Comparison of ENCODE assay signal across 2 cellular contexts in the genomic region with DNA sequence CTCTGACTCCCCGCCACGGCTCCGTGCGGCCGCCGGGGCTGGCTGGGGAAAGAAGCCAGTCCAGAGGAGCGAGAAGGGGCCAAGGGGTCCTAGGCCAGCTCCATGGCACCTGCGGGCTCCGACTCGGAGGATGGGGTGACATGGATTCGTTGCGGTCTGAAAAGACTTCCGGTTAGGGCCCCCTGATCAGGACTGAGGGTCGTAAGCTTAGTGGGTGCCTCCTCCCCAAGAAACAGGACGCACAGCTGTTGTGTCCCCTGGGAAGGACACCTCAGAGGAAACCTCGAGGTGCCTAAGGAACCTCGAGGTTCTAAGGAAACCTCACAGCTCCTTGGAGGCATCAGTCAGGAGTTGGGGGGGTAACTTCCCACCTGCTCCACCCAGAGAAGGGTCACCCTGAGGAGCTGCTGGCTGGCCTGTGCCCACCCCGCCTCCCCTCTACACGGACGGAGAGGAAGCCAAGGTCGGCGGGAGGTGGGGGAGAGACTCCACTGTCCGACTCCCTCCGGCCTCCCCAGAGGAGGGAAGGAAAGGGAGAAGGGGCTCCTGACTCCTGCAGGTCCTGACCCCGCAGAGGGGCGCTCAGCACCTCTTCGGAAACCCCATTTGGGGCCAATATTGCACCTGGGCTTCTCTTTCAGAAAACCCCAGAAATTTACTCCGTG.
TF ChIP-seq lines count a peak whose summit lies in the region.

No MANE protein-coding gene starts in this region.

TF ChIP-seq in A549, 52 proteins besides CTCF, POLR2A, EP300 and RAD21 (continued from another document):
- no peak for TF ChIP-seq MYC (IDR thresholded peaks at IDR 0.05; ENCODE audit: borderline replicate concordance, low read length)
- TF ChIP-seq, protein P1, sequence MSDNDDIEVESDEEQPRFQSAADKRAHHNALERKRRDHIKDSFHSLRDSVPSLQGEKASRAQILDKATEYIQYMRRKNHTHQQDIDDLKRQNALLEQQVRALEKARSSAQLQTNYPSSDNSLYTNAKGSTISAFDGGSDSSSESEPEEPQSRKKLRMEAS (IDR thresholded peaks at IDR 0.05), result no peak
- TF ChIP-seq, protein P2, sequence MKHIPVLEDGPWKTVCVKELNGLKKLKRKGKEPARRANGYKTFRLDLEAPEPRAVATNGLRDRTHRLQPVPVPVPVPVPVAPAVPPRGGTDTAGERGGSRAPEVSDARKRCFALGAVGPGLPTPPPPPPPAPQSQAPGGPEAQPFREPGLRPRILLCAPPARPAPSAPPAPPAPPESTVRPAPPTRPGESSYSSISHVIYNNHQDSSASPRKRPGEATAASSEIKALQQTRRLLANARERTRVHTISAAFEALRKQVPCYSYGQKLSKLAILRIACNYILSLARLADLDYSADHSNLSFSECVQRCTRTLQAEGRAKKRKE (CRISPR knock-in tag; IDR thresholded peaks at IDR 0.05; ENCODE audit: low read depth), result no peak
- no peak for TF ChIP-seq JUNB (IDR thresholded peaks at IDR 0.05)

TF ChIP-seq in HCT116, 20 proteins besides CTCF, POLR2A, EP300 and RAD21 (continued from another document):
- TF ChIP-seq, protein P3, sequence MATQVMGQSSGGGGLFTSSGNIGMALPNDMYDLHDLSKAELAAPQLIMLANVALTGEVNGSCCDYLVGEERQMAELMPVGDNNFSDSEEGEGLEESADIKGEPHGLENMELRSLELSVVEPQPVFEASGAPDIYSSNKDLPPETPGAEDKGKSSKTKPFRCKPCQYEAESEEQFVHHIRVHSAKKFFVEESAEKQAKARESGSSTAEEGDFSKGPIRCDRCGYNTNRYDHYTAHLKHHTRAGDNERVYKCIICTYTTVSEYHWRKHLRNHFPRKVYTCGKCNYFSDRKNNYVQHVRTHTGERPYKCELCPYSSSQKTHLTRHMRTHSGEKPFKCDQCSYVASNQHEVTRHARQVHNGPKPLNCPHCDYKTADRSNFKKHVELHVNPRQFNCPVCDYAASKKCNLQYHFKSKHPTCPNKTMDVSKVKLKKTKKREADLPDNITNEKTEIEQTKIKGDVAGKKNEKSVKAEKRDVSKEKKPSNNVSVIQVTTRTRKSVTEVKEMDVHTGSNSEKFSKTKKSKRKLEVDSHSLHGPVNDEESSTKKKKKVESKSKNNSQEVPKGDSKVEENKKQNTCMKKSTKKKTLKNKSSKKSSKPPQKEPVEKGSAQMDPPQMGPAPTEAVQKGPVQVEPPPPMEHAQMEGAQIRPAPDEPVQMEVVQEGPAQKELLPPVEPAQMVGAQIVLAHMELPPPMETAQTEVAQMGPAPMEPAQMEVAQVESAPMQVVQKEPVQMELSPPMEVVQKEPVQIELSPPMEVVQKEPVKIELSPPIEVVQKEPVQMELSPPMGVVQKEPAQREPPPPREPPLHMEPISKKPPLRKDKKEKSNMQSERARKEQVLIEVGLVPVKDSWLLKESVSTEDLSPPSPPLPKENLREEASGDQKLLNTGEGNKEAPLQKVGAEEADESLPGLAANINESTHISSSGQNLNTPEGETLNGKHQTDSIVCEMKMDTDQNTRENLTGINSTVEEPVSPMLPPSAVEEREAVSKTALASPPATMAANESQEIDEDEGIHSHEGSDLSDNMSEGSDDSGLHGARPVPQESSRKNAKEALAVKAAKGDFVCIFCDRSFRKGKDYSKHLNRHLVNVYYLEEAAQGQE (IDR thresholded peaks at IDR 0.05; ENCODE audit: low read depth), result no peak
- TF ChIP-seq YY1 (IDR thresholded peaks at IDR 0.05; ENCODE audit: extremely low read depth, insufficient replicate concordance, low read depth, low read length) (no peak), ZFX (IDR thresholded peaks at IDR 0.05) (no peak), FOSL1 (IDR thresholded peaks at IDR 0.05; ENCODE audit: low read depth) (no peak), CBX3 (IDR thresholded peaks at IDR 0.05; ENCODE audit: low read depth) (no peak), SRF (IDR thresholded peaks at IDR 0.05; ENCODE audit: low read depth) (no peak), POLR2AphosphoS5 (IDR thresholded peaks at IDR 0.05; ENCODE audit: low read depth, low read length) (no peak), EGR1 (IDR thresholded peaks at IDR 0.05; ENCODE audit: low read depth) (no peak), ZNF274 (IDR thresholded peaks at IDR 0.05; ENCODE audit: low read depth, low read length) (no peak)
- TF ChIP-seq, protein P4, sequence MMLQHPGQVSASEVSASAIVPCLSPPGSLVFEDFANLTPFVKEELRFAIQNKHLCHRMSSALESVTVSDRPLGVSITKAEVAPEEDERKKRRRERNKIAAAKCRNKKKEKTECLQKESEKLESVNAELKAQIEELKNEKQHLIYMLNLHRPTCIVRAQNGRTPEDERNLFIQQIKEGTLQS (IDR thresholded peaks at IDR 0.05), result no peak
- TF ChIP-seq, protein P5, sequence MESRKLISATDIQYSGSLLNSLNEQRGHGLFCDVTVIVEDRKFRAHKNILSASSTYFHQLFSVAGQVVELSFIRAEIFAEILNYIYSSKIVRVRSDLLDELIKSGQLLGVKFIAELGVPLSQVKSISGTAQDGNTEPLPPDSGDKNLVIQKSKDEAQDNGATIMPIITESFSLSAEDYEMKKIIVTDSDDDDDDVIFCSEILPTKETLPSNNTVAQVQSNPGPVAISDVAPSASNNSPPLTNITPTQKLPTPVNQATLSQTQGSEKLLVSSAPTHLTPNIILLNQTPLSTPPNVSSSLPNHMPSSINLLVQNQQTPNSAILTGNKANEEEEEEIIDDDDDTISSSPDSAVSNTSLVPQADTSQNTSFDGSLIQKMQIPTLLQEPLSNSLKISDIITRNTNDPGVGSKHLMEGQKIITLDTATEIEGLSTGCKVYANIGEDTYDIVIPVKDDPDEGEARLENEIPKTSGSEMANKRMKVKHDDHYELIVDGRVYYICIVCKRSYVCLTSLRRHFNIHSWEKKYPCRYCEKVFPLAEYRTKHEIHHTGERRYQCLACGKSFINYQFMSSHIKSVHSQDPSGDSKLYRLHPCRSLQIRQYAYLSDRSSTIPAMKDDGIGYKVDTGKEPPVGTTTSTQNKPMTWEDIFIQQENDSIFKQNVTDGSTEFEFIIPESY (IDR thresholded peaks at IDR 0.05; ENCODE audit: extremely low read depth, insufficient replicate concordance, low read length), result no peak
- TF ChIP-seq, protein P1 (IDR thresholded peaks at IDR 0.05), result no peak
